8 cellular contexts compared by ENCODE assay signal in the genomic region with DNA sequence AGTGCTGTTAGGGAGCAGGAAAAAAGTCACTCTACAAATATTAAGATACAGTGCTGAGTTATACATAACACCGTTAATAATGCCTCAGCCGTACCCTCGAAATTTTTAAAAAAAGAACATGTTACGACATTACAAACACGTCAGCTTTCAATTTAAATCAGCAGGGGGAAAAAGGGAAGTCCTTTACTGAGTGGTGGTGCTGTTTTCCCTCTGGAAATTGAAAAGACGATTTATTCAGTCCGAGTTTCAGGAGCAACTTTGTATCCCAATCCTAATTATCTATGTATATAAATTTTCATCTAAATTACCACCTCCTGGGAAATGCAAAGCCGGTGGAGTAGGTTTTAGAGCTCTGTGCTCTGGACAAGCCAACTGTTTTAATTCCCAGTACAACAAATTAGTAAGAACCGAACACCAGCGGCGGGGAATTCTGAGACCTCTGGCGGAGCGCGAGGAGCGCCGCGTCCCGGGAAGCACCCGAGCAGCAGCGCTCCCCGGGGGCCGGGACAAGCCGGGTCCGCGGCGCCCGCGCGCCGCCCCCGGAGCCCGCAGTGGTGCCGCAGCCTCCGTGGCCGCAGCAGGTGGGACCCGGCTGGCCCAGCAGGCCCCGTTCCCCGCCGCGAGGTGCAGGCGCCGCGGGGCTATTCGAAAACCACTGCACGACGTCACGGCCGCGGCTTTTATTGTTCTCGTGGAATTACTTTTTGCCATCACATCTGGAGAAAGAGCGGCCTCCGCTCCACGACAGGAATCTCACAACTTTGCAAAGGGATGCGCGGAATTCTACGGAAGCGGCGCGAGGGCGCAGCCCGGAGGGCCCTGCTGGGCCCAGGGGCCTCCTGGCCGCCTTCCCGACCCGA. TPM values are rescaled to one million over a fixed set of nuclear protein-coding genes. Genes with fewer than 3 reads are reported as not detected.
DNase-seq lines count a peak whose midpoint lies in the region; FAIRE-seq and TF ChIP-seq lines count a peak whose summit lies in the region.

No MANE protein-coding gene starts in this region.

- H3K4me3 Mint-ChIP-seq in activated CD4-positive, alpha-beta T cell treated with anti-CD3 and anti-CD28 coated beads, Interleukin-2, amount 10 ng/mL, durations not matched to agents 7 days and 5 days, result peak overlapping the region; percentile 76

- no peak for TF ChIP-seq POLR2A in endothelial cell of umbilical vein (IDR thresholded peaks at IDR 0.05; ENCODE audit: low read depth, low read length)
- no peak for TF ChIP-seq POLR2A in testis (IDR thresholded peaks at IDR 0.05)

- H3K36me3 ChIP-seq in HAP-1 (replicated peaks), result no peaks in the 10 kb centered on the region
- H3K36me3 ChIP-seq in endothelial cell of umbilical vein (ENCODE audit: control insufficient read depth in 2 of 2, extremely low read depth in 1 of 2, insufficient read depth in 2 of 2, low read length in 2 of 2), result no peaks in the 10 kb centered on the region
- H3K36me3 ChIP-seq in mesodermal cell (ENCODE audit: control insufficient read depth, insufficient read depth, low read length), result no peaks in the 10 kb centered on the region
- no peaks in the 10 kb centered on the region for H3K36me3 ChIP-seq in testis (ENCODE audit: low read depth, missing control alignments)

- H3K4me1 ChIP-seq in HAP-1 (peaks cover 6% of the 10 kb centered on the region; the same call in 1 of the 2 replicates), endothelial cell of umbilical vein (ENCODE audit: control insufficient read depth, extremely low read depth, insufficient read depth, low read length) (peaks cover 4% of the 10 kb centered on the region), mesodermal cell (ENCODE audit: control insufficient read depth, insufficient read depth, low read length, poor library complexity, severe bottlenecking) (no peaks in the 10 kb centered on the region), testis (no peaks in the 10 kb centered on the region)

- H3K27me3 ChIP-seq in HAP-1 (ENCODE audit: low read depth), result no peaks in the 10 kb centered on the region
- H3K27me3 ChIP-seq in endothelial cell of umbilical vein (ENCODE audit: control insufficient read depth in 2 of 2, insufficient read depth in 2 of 2, low read length in 2 of 2), result no peaks in the 10 kb centered on the region
- no peaks in the 10 kb centered on the region for H3K27me3 ChIP-seq in testis

- peak overlapping the region; percentile 92 for H2AFZ ChIP-seq in endothelial cell of umbilical vein (ENCODE audit: low read depth, low read length)

- H3K9me3 ChIP-seq in HAP-1, result no peaks in the 10 kb centered on the region
- no peaks in the 10 kb centered on the region for H3K9me3 ChIP-seq in endothelial cell of umbilical vein (replicated peaks; ENCODE audit: control insufficient read depth, insufficient read depth, low read length)
- no peaks in the 10 kb centered on the region for H3K9me3 ChIP-seq in mesodermal cell (ENCODE audit: control insufficient read depth, low read length)
- no peaks in the 10 kb centered on the region for H3K9me3 ChIP-seq in testis

- H3K27ac Mint-ChIP-seq in activated CD4-positive, alpha-beta T cell treated with anti-CD3 and anti-CD28 coated beads, Interleukin-2, amount 10 ng/mL, durations not matched to agents 7 days and 5 days, result no peak overlapping the region

- peak overlapping the region; percentile 98 for H3K4me2 ChIP-seq in endothelial cell of umbilical vein (ENCODE audit: insufficient read depth, low read length)

- in situ Hi-C loops in HAP-1 (cut with MboI; ENCODE audit: low sequenced_read_pairs), result loop anchor here (10.0 kb wide), 2 partner anchors 722 to 1022 kb away; no protein-coding TSS in a partner anchor

- intact Hi-C loops in endothelial cell of umbilical vein (cut with micrococcal nuclease), result loop anchor here (1.0 to 5.0 kb wide), 11 partner anchors 18 to 975 kb away; a partner anchor contains a TSS
- intact Hi-C loops in testis (cut with DNase I; ENCODE audit: low total_unique reads), result loop anchor here (10.0 kb wide), 1 partner anchor 912 kb away; no protein-coding TSS in a partner anchor

- peak overlapping the region; percentile 67 for H3K27ac ChIP-seq in endothelial cell of umbilical vein (ENCODE audit: insufficient read depth, low read depth, low read length)
- H3K27ac ChIP-seq in mesodermal cell (ENCODE audit: low read depth, low read length, severe bottlenecking), result peak overlapping the region; percentile 70
- peak overlapping the region in 1 of 2 donors; percentile 82 for H3K27ac ChIP-seq in testis

- H3K27me3 Mint-ChIP-seq in activated CD4-positive, alpha-beta T cell treated with anti-CD3 and anti-CD28 coated beads, Interleukin-2, amount 10 ng/mL, durations not matched to agents 7 days and 5 days, result peaks cover 28% of the 10 kb centered on the region

- no peaks in the 10 kb centered on the region for H3K9me1 ChIP-seq in endothelial cell of umbilical vein (replicated peaks; ENCODE audit: control insufficient read depth, extremely low read depth, insufficient read depth, low read length)

- H3K9ac ChIP-seq in endothelial cell of umbilical vein (replicated peaks; ENCODE audit: extremely low read depth, insufficient read depth, low read length), result peak overlapping the region; percentile 88

- H4K20me1 ChIP-seq in endothelial cell of umbilical vein (replicated peaks; ENCODE audit: control insufficient read depth, extremely low read depth, insufficient read depth, low read length), result no peaks in the 10 kb centered on the region

- DNase-seq in HAP-1 (ENCODE audit: low spot score in 2 of 2) (peak in 1 of 2 experiments; percentile 46), NCI-H1105 (lab: John Stamatoyannopoulos, UW) (peak; percentile 40), endothelial cell of umbilical vein (ENCODE audit: low read depth, low spot score) (peak; percentile 59), testis (peak; percentile 52), mesenteric fat pad (ENCODE audit: low spot score) (no peak)
- DNase-seq in activated CD4-positive, alpha-beta T cell treated with anti-CD3 and anti-CD28 coated beads, Interleukin-2, amount 10 ng/mL, durations not matched to agents 7 days and 5 days, result no peak

- no peak for TF ChIP-seq CTCF in GM12875 (IDR thresholded peaks at IDR 0.05; ENCODE audit: borderline replicate concordance, insufficient read depth, low read depth, low read length)
- no peak for TF ChIP-seq CTCF in endothelial cell of umbilical vein (IDR thresholded peaks at IDR 0.05; ENCODE audit: extremely low read depth in 1 of 2, insufficient read depth in 1 of 2, low read depth in 1 of 2, low read length in 2 of 2)
- TF ChIP-seq CTCF in testis (IDR thresholded peaks at IDR 0.05), result no peak

- WGBS in mesodermal cell (ENCODE audit: insufficient coverage in 2 of 2), 2 experiments, result 0 to 1% methylated on average over 39 to 48 of the region's 64 CpGs
- 0 to 2% methylated on average over 10 to 42 of the region's 64 CpGs for WGBS in testis, 2 donors

- dilution Hi-C loops in endothelial cell of umbilical vein (cut with MboI; ENCODE audit: extremely low pct_ligation_motif_present, low sequenced_read_pairs), result no loop called here

- H3K9me3 Mint-ChIP-seq in activated CD4-positive, alpha-beta T cell treated with anti-CD3 and anti-CD28 coated beads, Interleukin-2, amount 10 ng/mL, durations not matched to agents 7 days and 5 days, result no peaks in the 10 kb centered on the region

- no peaks in the 10 kb centered on the region for H3K36me3 Mint-ChIP-seq in activated CD4-positive, alpha-beta T cell treated with anti-CD3 and anti-CD28 coated beads, Interleukin-2, amount 10 ng/mL, durations not matched to agents 7 days and 5 days (ENCODE audit: low read depth)

- CTCF ChIA-PET in activated CD4-positive, alpha-beta T cell treated with anti-CD3 and anti-CD28 coated beads, Interleukin-2, amount 10 ng/mL, durations not matched to agents 7 days and 5 days (lab: Charles Lee), result interaction anchor here (0.9 to 3.2 kb wide), 16 partner anchors 11 to 1022 kb away, joined by 3 to 33 read pairs (median 4); no protein-coding TSS in a partner anchor
- CTCF ChIA-PET in endothelial cell of umbilical vein (lab: Charles Lee), result interaction anchor here (0.5 to 6.5 kb wide), 42 partner anchors 11 to 1481 kb away, joined by 3 to 199 read pairs (median 6); a partner anchor contains a TSS

- H3K4me3 ChIP-seq in GM12875 (ENCODE audit: low read depth, low read length) (peak overlapping the region; percentile 78), HAP-1 (peak overlapping the region; percentile 55), endothelial cell of umbilical vein (replicated peaks in 1 of 3; ENCODE audit: insufficient read depth in 1 of 3, low read depth in 1 of 3, low read length in 3 of 3) (peak overlapping the region; percentile 62 to 83 (median 69)), mesodermal cell (ENCODE audit: extremely low read depth, insufficient read depth, low read length, poor library complexity, severe bottlenecking) (peak overlapping the region; percentile 62), testis (peak overlapping the region; percentile 60 to 67)

- BruUV-seq in endothelial cell of umbilical vein (replicated peaks; lab: Mats Ljungman, UMichigan), result no TSS peak

- POLR2A ChIA-PET in activated CD4-positive, alpha-beta T cell treated with anti-CD3 and anti-CD28 coated beads, Interleukin-2, amount 10 ng/mL, durations not matched to agents 7 days and 5 days (lab: Charles Lee), result no interaction called here
- POLR2A ChIA-PET in endothelial cell of umbilical vein (lab: Charles Lee), result no interaction called here

- H3K79me2 ChIP-seq in endothelial cell of umbilical vein (ENCODE audit: control insufficient read depth, insufficient read depth, low read length), result peaks cover 11% of the 10 kb centered on the region

- peaks cover 25% of the 10 kb centered on the region for H3K4me1 Mint-ChIP-seq in activated CD4-positive, alpha-beta T cell treated with anti-CD3 and anti-CD28 coated beads, Interleukin-2, amount 10 ng/mL, durations not matched to agents 7 days and 5 days

- FAIRE-seq in endothelial cell of umbilical vein (lab: Jason Lieb, UNC), result peak; percentile 60

TF ChIP-seq in endothelial cell of umbilical vein, 7 proteins besides CTCF, POLR2A, EP300 and RAD21 (continues in another document):
- TF ChIP-seq POLR2AphosphoS5 (IDR thresholded peaks at IDR 0.05; ENCODE audit: insufficient read depth, low read depth, low read length), result no peak

RNA-seq across cellular contexts. Expression of a gene that starts 1.0 kb away (rescaled TPM):
- 1 to 10 TPM; 6.8 to 8.3 TPM for total RNA-seq in activated CD4-positive, alpha-beta T cell treated with anti-CD3 and anti-CD28 coated beads, Interleukin-2, amount 10 ng/mL, durations not matched to agents 7 days and 5 days
- 24.8 and 27.6 TPM in 2 replicates for total RNA-seq in endothelial cell of umbilical vein
- 15.5 and 18.4 TPM in 2 replicates for polyA plus RNA-seq in endothelial cell of umbilical vein
- 37.5 and 45.4 TPM in 2 replicates for polyA plus RNA-seq in endothelial cell of umbilical vein (2011; cell fraction: cytosol; rRNA removed)
- polyA plus RNA-seq in endothelial cell of umbilical vein (2011; cell fraction: nucleus; rRNA removed), result 28.6 and 37.5 TPM in 2 replicates
- polyA plus RNA-seq in endothelial cell of umbilical vein (2012), result 35.8 and 61.1 TPM in 2 replicates
- polyA minus RNA-seq in endothelial cell of umbilical vein, result 24.7 and 26.3 TPM in 2 replicates
- polyA minus RNA-seq in endothelial cell of umbilical vein (2011; cell fraction: cytosol; rRNA and poly(A)+ RNA removed), result 26.2 TPM
- polyA minus RNA-seq in endothelial cell of umbilical vein (2011; cell fraction: nucleus; rRNA and poly(A)+ RNA removed), result 11.0 TPM in 2 replicates
- 27.2 TPM for polyA plus RNA-seq in mesodermal cell (2013, experiment 1 of 2)
- polyA plus RNA-seq in mesodermal cell (2013, experiment 2 of 2), result 26.4 TPM
- 10 to 100 TPM; 23.5 to 24.2 TPM for total RNA-seq in testis
- 12.3 TPM for polyA plus RNA-seq in testis (ENCODE audit: insufficient read depth, low read depth, low replicate concordance)
- 5.3 TPM for total RNA-seq in mesenteric fat pad

Comparison
In these comparisons a context has a peak if more than half of its experiments do, and no peak if none do; other contexts are left out.
1. DNase-seq: peak in NCI-H1105 (single experiment), endothelial cell of umbilical vein (single experiment) and testis (single experiment); none in activated CD4-positive, alpha-beta T cell treated with anti-CD3 and anti-CD28 coated beads, Interleukin-2, amount 10 ng/mL, durations not matched to agents 7 days and 5 days (single experiment) and mesenteric fat pad (single experiment).
2. Peak in every context shown above with its lines, with median percentiles within 50 percentile points of each other: H3K4me3 ChIP-seq.